Comparison of ENCODE assay signal across 8 cellular contexts in genomic region chr9:127608104-127608966, GRCh38. TPM values are rescaled to one million over a fixed set of nuclear protein-coding genes. Genes with fewer than 3 reads are reported as not detected.
DNase-seq lines count a peak whose midpoint lies in the region; ATAC-seq and TF ChIP-seq lines count a peak whose summit lies in the region.

No MANE protein-coding gene starts in this region.

- H3K27me3 Mint-ChIP-seq in Calu3 (ENCODE audit: unreplicated experiment) (peaks cover 21% of the 10 kb centered on the region), neural progenitor cell (ENCODE audit: insufficient read depth, low read depth) (peaks cover 20% of the 10 kb centered on the region)

- H3F3A ChIP-seq in Loucy (ENCODE audit: low read depth) (peaks cover 7% of the 10 kb centered on the region), neural progenitor cell (ENCODE audit: low read depth) (peaks cover 24% of the 10 kb centered on the region)

- no peaks in the 10 kb centered on the region for H3K9me3 ChIP-seq in Loucy (ENCODE audit: insufficient read depth, low read depth, low read length)
- no peaks in the 10 kb centered on the region for H3K9me3 ChIP-seq in neural progenitor cell (ENCODE audit: low read depth)
- no peaks in the 10 kb centered on the region for H3K9me3 ChIP-seq in stomach

- BruUV-seq in Calu3 (replicated peaks; lab: Mats Ljungman, UMichigan): no TSS peak

- TF ChIP-seq EP300 in stomach (IDR thresholded peaks at IDR 0.05): no peak

- CTCF ChIA-PET in Calu3 (lab: Charles Lee) (interaction anchor here (0.7 kb wide), 1 partner anchor 126 kb away, joined by 3 read pairs; the partner anchor contains the start of gene TOR2A), RWPE1 (lab: Yijun Ruan, JAX) (interaction anchor here (0.6 to 1.8 kb wide), 6 partner anchors 19 to 755 kb away, joined by 4 to 8 read pairs (median 5); partner anchors contain the start of gene TOR2A)

- H3K27ac Mint-ChIP-seq in Calu3 (ENCODE audit: unreplicated experiment) (no peak overlapping the region), neural progenitor cell (no peak overlapping the region)

- TF ChIP-seq CTCF in Calu3 (IDR thresholded peaks at IDR 0.05; ENCODE audit: unreplicated experiment) (no peak), Loucy (conservative IDR thresholded peaks at IDR 0.05; ENCODE audit: low read length) (no peak), RWPE1 (conservative IDR thresholded peaks at IDR 0.05; ENCODE audit: low read depth) (no peak), foreskin keratinocyte (conservative IDR thresholded peaks at IDR 0.05) (no peak), neural progenitor cell (IDR thresholded peaks at IDR 0.05) (no peak), stomach (IDR thresholded peaks at IDR 0.05) (no peak)

- H3K36me3 ChIP-seq in Loucy (ENCODE audit: insufficient read depth, low read length) (no peaks in the 10 kb centered on the region), neural progenitor cell (no peaks in the 10 kb centered on the region), stomach (no peaks in the 10 kb centered on the region)

- H3K4me1 Mint-ChIP-seq in Calu3 (ENCODE audit: low read depth, unreplicated experiment): peaks cover 5% of the 10 kb centered on the region
- peaks cover 18% of the 10 kb centered on the region for H3K4me1 Mint-ChIP-seq in neural progenitor cell

- H3K27me3 ChIP-seq in Loucy (ENCODE audit: insufficient read depth, low read length, poor library complexity, severe bottlenecking) (no peaks in the 10 kb centered on the region), foreskin keratinocyte (no peaks in the 10 kb centered on the region), neural progenitor cell (peaks cover 36% of the 10 kb centered on the region), stomach (peaks cover 0 to 20% (median 13%) of the 10 kb centered on the region in 3 donors)

- no peaks in the 10 kb centered on the region for H3K9me2 ChIP-seq in Loucy (replicated peaks; ENCODE audit: low read depth, low read length)

- intact Hi-C loops in Calu3 (cut with micrococcal nuclease; ENCODE audit: unreplicated experiment) (no loop called here), stomach (cut with DNase I; ENCODE audit: low total_unique reads) (loop anchor here (5.0 kb wide), 1 partner anchor 174 kb away; no protein-coding TSS in a partner anchor)

- POLR2A ChIA-PET in RWPE1 (lab: Yijun Ruan, JAX; ENCODE audit: low non-redundant PET): interaction anchor here (0.5 to 1.1 kb wide), 2 partner anchors 24 to 126 kb away, joined by 3 to 5 read pairs; partner anchors contain the start of gene TOR2A

- H2AFZ ChIP-seq in Loucy (ENCODE audit: low read length): peak overlapping the region; percentile 96
- H2AFZ ChIP-seq in neural progenitor cell (replicated peaks): peak overlapping the region; percentile 88

- 1 to 2% (median 2%) methylated on average over 24 to 55 of the region's 55 CpGs for WGBS in stomach, 5 donors

- H3K36me3 Mint-ChIP-seq in Calu3 (ENCODE audit: insufficient read depth, unreplicated experiment) (peaks cover 17% of the 10 kb centered on the region), neural progenitor cell (no peaks in the 10 kb centered on the region)

- H3K4me3 ChIP-seq in Loucy (ENCODE audit: low read length, poor library complexity, severe bottlenecking) (peak overlapping the region; percentile 73), neural progenitor cell (peak overlapping the region; percentile 40), stomach (peak overlapping the region; percentile 36 to 49 (median 45))

- H3K9ac ChIP-seq in Loucy (ENCODE audit: low read depth, low read length, poor library complexity, severe bottlenecking): peak overlapping the region; percentile 53
- no peak overlapping the region for H3K9ac ChIP-seq in neural progenitor cell

- peaks cover 6% of the 10 kb centered on the region; the same call in 1 of the 2 replicates for H3K79me2 ChIP-seq in Loucy (ENCODE audit: insufficient read depth, low read length)
- H3K79me2 ChIP-seq in neural progenitor cell (ENCODE audit: low read depth): peaks cover 5% of the 10 kb centered on the region

- no peak for TF ChIP-seq POLR2A in stomach (IDR thresholded peaks at IDR 0.05)

- peak overlapping the region; percentile 94 for H3K4me2 ChIP-seq in Loucy (ENCODE audit: low read depth, low read length, poor library complexity, severe bottlenecking)
- peak overlapping the region; percentile 81 for H3K4me2 ChIP-seq in neural progenitor cell

- H3K4me3 Mint-ChIP-seq in Calu3 (ENCODE audit: low read depth, unreplicated experiment): peak overlapping the region; percentile 97
- H3K4me3 Mint-ChIP-seq in neural progenitor cell: peak overlapping the region; percentile 88

- H3K9me3 Mint-ChIP-seq in Calu3 (ENCODE audit: low read depth, unreplicated experiment) (no peaks in the 10 kb centered on the region), neural progenitor cell (no peaks in the 10 kb centered on the region)

- ATAC-seq in foreskin keratinocyte (peak; percentile 66), GM19324 (IDR thresholded peaks at IDR 0.05; ENCODE audit: low FRiP score, unreplicated experiment) (no peak)

- peak overlapping the region; percentile 70 for H3K27ac ChIP-seq in RWPE1
- no peak overlapping the region for H3K27ac ChIP-seq in foreskin keratinocyte
- H3K27ac ChIP-seq in neural progenitor cell: no peak overlapping the region
- H3K27ac ChIP-seq in stomach: peak overlapping the region; percentile 11 to 76 (median 61)

- H3K4me1 ChIP-seq in Loucy (ENCODE audit: insufficient read depth, low read length, poor library complexity, severe bottlenecking) (peaks cover 28% of the 10 kb centered on the region), foreskin keratinocyte (peaks cover 4% of the 10 kb centered on the region), neural progenitor cell (peaks cover 12% of the 10 kb centered on the region), stomach (peaks cover 19 to 43% (median 32%) of the 10 kb centered on the region in 4 donors)

- DNase-seq in Calu3 (peak; percentile 71), RWPE1 (ENCODE audit: low spot score) (peak; percentile 98), foreskin keratinocyte (peak in 1 of 2 donors; percentile 61), neural progenitor cell (ENCODE audit: low spot score) (peak; percentile 95), stomach (peak; percentile 81)
- peak; percentile 90 for DNase-seq in activated effector memory CD4-positive, alpha-beta T cell treated with anti-CD3 and anti-CD28 coated beads, Interleukin-2, amount 50 U/mL, for 16 hours

- no peaks in the 10 kb centered on the region for H4K20me1 ChIP-seq in Loucy (ENCODE audit: insufficient read depth, low read length, poor library complexity, severe bottlenecking)
- peaks cover 2% of the 10 kb centered on the region for H4K20me1 ChIP-seq in neural progenitor cell (ENCODE audit: low read depth)

RNA-seq across cellular contexts. Expression of gene STXBP1, which starts 3.7 kb away (rescaled TPM):
- total RNA-seq in Calu3 (2022) (5.9 and 7.5 TPM in 2 replicates), foreskin keratinocyte (20.2 and 20.6 TPM in 2 replicates), neural progenitor cell (ENCODE audit: low replicate concordance) (12.0 and 23.1 TPM in 2 replicates), stomach (10 to 100 TPM; 14.9 to 77.7 (median 31.3) TPM)
- polyA plus RNA-seq in foreskin keratinocyte (15.5 and 18.7 TPM in 2 replicates), stomach (1 to 10 TPM; 5.2 to 8.7 (median 7.6) TPM)

Comparison
In these comparisons a context has a peak if more than half of its experiments do, and no peak if none do; other contexts are left out.
1. H3K27ac ChIP-seq: peak in RWPE1 (single experiment) and stomach (5 of 5); none in foreskin keratinocyte (single experiment) and neural progenitor cell (single experiment).
2. Peak in every context shown above with its lines, with median percentiles within 50 percentile points of each other: H3K4me3 ChIP-seq.